In genomic region chr16:88639231-88640038, GRCh38 we compare ENCODE assay signal across 13 cellular contexts. TPM values are rescaled to one million over a fixed set of nuclear protein-coding genes. Genes with fewer than 3 reads are reported as not detected.
DNase-seq lines count a peak whose midpoint lies in the region; ATAC-seq and TF ChIP-seq lines count a peak whose summit lies in the region.
"Had no signal": no experiment of that assay in that cellular context is flagged by ENCODE, and none has a peak within 500 bp of the region (broad histone marks: within the 10 kb centered on the region; RNA-seq: fewer than 3 reads in every experiment).

No MANE protein-coding gene starts in this region.

- no peak overlapping the region; the same call in 1 of the 2 replicates for H3K4me2 ChIP-seq in OCI-LY1 (ENCODE audit: low read length)

- peak; percentile 22 for DNase-seq in MCF 10A (ENCODE audit: unreplicated experiment)
- no peak for DNase-seq in breast epithelium (ENCODE audit: low spot score in 2 of 2)
- peak; percentile 76 for DNase-seq in stomach
- no peak for DNase-seq in activated T-helper 2 cell treated with anti-CD3 and anti-CD28 coated beads, Interferon-gamma antibody, Interleukin-2, Interleukin-4, amounts not matched to agents 10 μg/mL and 5 μg/mL and 100 μg/mL, durations not matched to agents 14 hours and 24 hours and 36 hours (ENCODE audit: low spot score)
- no peak for DNase-seq in SKM-1 treated with dmso at 0.1 percent for 144 hours (lab: John Stamatoyannopoulos, UW; ENCODE audit: unreplicated experiment)
- DNase-seq: activated CD8-positive, alpha-beta memory T cell treated with anti-CD3 and anti-CD28 coated beads, Interleukin-2, amount 10 ng/mL, durations not matched to agents 7 days and 5 days; anterior cingulate cortex; SW 1271 had no signal

- no peak overlapping the region for H2AFZ ChIP-seq in OCI-LY1 (ENCODE audit: low read length)

- H4K20me1 ChIP-seq in OCI-LY1 (ENCODE audit: insufficient read depth, low read length): no peaks in the 10 kb centered on the region

- TF ChIP-seq POLR2A in breast epithelium (IDR thresholded peaks at IDR 0.05): no peak
- no peak for TF ChIP-seq POLR2A in stomach (IDR thresholded peaks at IDR 0.05)

- no peaks in the 10 kb centered on the region for H3K79me2 ChIP-seq in OCI-LY1 (ENCODE audit: insufficient read depth, low read length)

- CTCF ChIA-PET in MCF 10A (lab: Yijun Ruan, JAX): interaction anchor here (0.5 to 0.8 kb wide), 3 partner anchors 24 to 1316 kb away, joined by 3 to 4 read pairs (median 3); no protein-coding TSS in a partner anchor

- H3K4me3 Mint-ChIP-seq in MCF 10A (ENCODE audit: unreplicated experiment): no peak overlapping the region
- H3K4me3 Mint-ChIP-seq in activated T-helper 2 cell treated with anti-CD3 and anti-CD28 coated beads, Interferon-gamma antibody, Interleukin-2, Interleukin-4, amounts not matched to agents 10 μg/mL and 5 μg/mL and 100 μg/mL, durations not matched to agents 14 hours and 24 hours and 36 hours (ENCODE audit: low read depth): no peak overlapping the region
- H3K4me3 Mint-ChIP-seq: activated CD8-positive, alpha-beta memory T cell treated with anti-CD3 and anti-CD28 coated beads, Interleukin-2, amount 10 ng/mL, durations not matched to agents 7 days and 5 days had no signal

- intact Hi-C loops in MCF 10A (cut with micrococcal nuclease) (no loop called here), breast epithelium (cut with DNase I; ENCODE audit: low total_unique reads) (no loop called here), stomach (cut with DNase I; ENCODE audit: low total_unique reads) (no loop called here)
- intact Hi-C loops in activated T-helper 2 cell treated with anti-CD3 and anti-CD28 coated beads, Interferon-gamma antibody, Interleukin-2, Interleukin-4, amounts not matched to agents 10 μg/mL and 5 μg/mL and 100 μg/mL, durations not matched to agents 14 hours and 24 hours and 36 hours (cut with micrococcal nuclease): no loop called here

- H3K9me3 Mint-ChIP-seq in MCF 10A (ENCODE audit: unreplicated experiment): no peaks in the 10 kb centered on the region
- H3K9me3 Mint-ChIP-seq in activated T-helper 2 cell treated with anti-CD3 and anti-CD28 coated beads, Interferon-gamma antibody, Interleukin-2, Interleukin-4, amounts not matched to agents 10 μg/mL and 5 μg/mL and 100 μg/mL, durations not matched to agents 14 hours and 24 hours and 36 hours: no peaks in the 10 kb centered on the region

- H3K27me3 Mint-ChIP-seq in MCF 10A (ENCODE audit: insufficient read depth, unreplicated experiment): peaks cover 11% of the 10 kb centered on the region
- peaks cover 20% of the 10 kb centered on the region for H3K27me3 Mint-ChIP-seq in activated T-helper 2 cell treated with anti-CD3 and anti-CD28 coated beads, Interferon-gamma antibody, Interleukin-2, Interleukin-4, amounts not matched to agents 10 μg/mL and 5 μg/mL and 100 μg/mL, durations not matched to agents 14 hours and 24 hours and 36 hours (ENCODE audit: low read depth)

- H3K9ac ChIP-seq in OCI-LY1 (ENCODE audit: low read length): no peak overlapping the region; the same call in 1 of the 2 replicates
- H3K9ac ChIP-seq in iPS-20b (ENCODE audit: low read depth, low read length): peak overlapping the region; percentile 27; the same call in 1 of the 2 replicates

- TF ChIP-seq CTCF in MCF 10A (IDR thresholded peaks at IDR 0.05; ENCODE audit: unreplicated experiment) (no peak), breast epithelium (IDR thresholded peaks at IDR 0.05) (no peak), OCI-LY1 (IDR thresholded peaks at IDR 0.05; ENCODE audit: low read length) (no peak), stomach (IDR thresholded peaks at IDR 0.05) (no peak)

- ATAC-seq in GM18498 (IDR thresholded peaks at IDR 0.05; ENCODE audit: unreplicated experiment): no peak
- ATAC-seq: activated CD8-positive, alpha-beta memory T cell treated with anti-CD3 and anti-CD28 coated beads, Interleukin-2, amount 10 ng/mL, durations not matched to agents 7 days and 5 days had no signal

- no peaks in the 10 kb centered on the region for H3K9me2 ChIP-seq in OCI-LY1 (ENCODE audit: low read depth, low read length)

- POLR2A ChIA-PET in MCF 10A (lab: Yijun Ruan, JAX): no interaction called here

- 18 to 31% (median 24%) methylated on average over 20 to 45 of the region's 45 CpGs for WGBS in stomach, 5 donors

- no peaks in the 10 kb centered on the region for H3K9me3 ChIP-seq in breast epithelium
- no peaks in the 10 kb centered on the region for H3K9me3 ChIP-seq in OCI-LY1 (ENCODE audit: low read length)
- H3K9me3 ChIP-seq in iPS-20b (ENCODE audit: insufficient read depth, low read depth, low read length): no peaks in the 10 kb centered on the region
- H3K9me3 ChIP-seq in stomach: no peaks in the 10 kb centered on the region

- H3K27ac Mint-ChIP-seq in MCF 10A (ENCODE audit: low read depth, unreplicated experiment): no peak overlapping the region
- H3K27ac Mint-ChIP-seq in activated T-helper 2 cell treated with anti-CD3 and anti-CD28 coated beads, Interferon-gamma antibody, Interleukin-2, Interleukin-4, amounts not matched to agents 10 μg/mL and 5 μg/mL and 100 μg/mL, durations not matched to agents 14 hours and 24 hours and 36 hours: no peak overlapping the region
- H3K27ac Mint-ChIP-seq: activated CD8-positive, alpha-beta memory T cell treated with anti-CD3 and anti-CD28 coated beads, Interleukin-2, amount 10 ng/mL, durations not matched to agents 7 days and 5 days had no signal

- H3K27me3 ChIP-seq in breast epithelium (peaks cover 2 to 45% of the 10 kb centered on the region in 2 donors), OCI-LY1 (ENCODE audit: insufficient read depth, low read length) (peaks cover 16% of the 10 kb centered on the region), iPS-20b (ENCODE audit: insufficient read depth, low read length) (peaks cover 44% of the 10 kb centered on the region), stomach (peaks cover 13 to 69% (median 33%) of the 10 kb centered on the region in 3 donors)

- peaks cover 8% of the 10 kb centered on the region for H3K36me3 Mint-ChIP-seq in MCF 10A (ENCODE audit: insufficient read depth, unreplicated experiment)
- peaks cover 15% of the 10 kb centered on the region for H3K36me3 Mint-ChIP-seq in activated T-helper 2 cell treated with anti-CD3 and anti-CD28 coated beads, Interferon-gamma antibody, Interleukin-2, Interleukin-4, amounts not matched to agents 10 μg/mL and 5 μg/mL and 100 μg/mL, durations not matched to agents 14 hours and 24 hours and 36 hours (ENCODE audit: low read depth)

- no peaks in the 10 kb centered on the region for H3F3A ChIP-seq in OCI-LY1 (ENCODE audit: insufficient read depth, low read length)

- H3K4me1 Mint-ChIP-seq in MCF 10A (ENCODE audit: insufficient read depth, unreplicated experiment): peaks cover 16% of the 10 kb centered on the region
- peaks cover 20% of the 10 kb centered on the region for H3K4me1 Mint-ChIP-seq in activated T-helper 2 cell treated with anti-CD3 and anti-CD28 coated beads, Interferon-gamma antibody, Interleukin-2, Interleukin-4, amounts not matched to agents 10 μg/mL and 5 μg/mL and 100 μg/mL, durations not matched to agents 14 hours and 24 hours and 36 hours (ENCODE audit: low read depth)

- H3K4me3 ChIP-seq in breast epithelium (peak overlapping the region in 1 of 3 donors; percentile 19), OCI-LY1 (ENCODE audit: low read depth, low read length, poor library complexity, severe bottlenecking) (no peak overlapping the region), iPS-20b (ENCODE audit: low read length) (peak overlapping the region; percentile 18; the same call in 1 of the 2 replicates), stomach (peak overlapping the region in 1 of 4 donors; percentile 2)

- H3K27ac ChIP-seq in breast epithelium (no peak overlapping the region), OCI-LY1 (ENCODE audit: low read depth, low read length, poor library complexity, severe bottlenecking) (peak overlapping the region; percentile 50), iPS-20b (ENCODE audit: low read length) (no peak overlapping the region), stomach (no peak overlapping the region)

- peaks cover 0 to 14% of the 10 kb centered on the region in 2 donors for H3K4me1 ChIP-seq in breast epithelium
- H3K4me1 ChIP-seq in OCI-LY1 (ENCODE audit: insufficient read depth, low read length, severe bottlenecking): peaks cover 37% of the 10 kb centered on the region
- no peaks in the 10 kb centered on the region; the same call in 1 of the 2 replicates for H3K4me1 ChIP-seq in iPS-20b (ENCODE audit: insufficient read depth, low read length)
- peaks cover 18 to 40% (median 29%) of the 10 kb centered on the region in 4 donors for H3K4me1 ChIP-seq in stomach

- no TSS peak for BruUV-seq in MCF 10A (replicated peaks; lab: Mats Ljungman, UMichigan)

- no peak for TF ChIP-seq EP300 in stomach (IDR thresholded peaks at IDR 0.05)

- no peaks in the 10 kb centered on the region for H3K36me3 ChIP-seq in breast epithelium
- H3K36me3 ChIP-seq in OCI-LY1 (ENCODE audit: insufficient read depth, low read length): peaks cover 22% of the 10 kb centered on the region
- H3K36me3 ChIP-seq in iPS-20b (ENCODE audit: insufficient read depth, low read depth, low read length): no peaks in the 10 kb centered on the region
- H3K36me3 ChIP-seq in stomach: peaks cover 0 to 24% (median 19%) of the 10 kb centered on the region in 4 donors

RNA-seq across cellular contexts. Expression of gene IL17C, which starts 1.1 kb away (rescaled TPM):
- total RNA-seq in MCF 10A (2022) (not detected in 2 replicates), breast epithelium (not detected), stomach (under 1 TPM in 1 of 5 donors, not detected in 4; 0.87 TPM)
- 1 to 10 TPM in 1 of 3 donors, not detected in 2; 1.2 TPM for polyA plus RNA-seq in stomach
- not detected in 2 replicates for total RNA-seq in activated T-helper 2 cell treated with anti-CD3 and anti-CD28 coated beads, Interferon-gamma antibody, Interleukin-2, Interleukin-4, amounts not matched to agents 10 μg/mL and 5 μg/mL and 100 μg/mL, durations not matched to agents 14 hours and 24 hours and 36 hours
- total RNA-seq: omental fat pad, urinary bladder had no signal

RNA-seq across cellular contexts. Expression of gene CYBA, which starts 11.4 kb away (rescaled TPM):
- 0.54 and 0.84 TPM in 2 replicates for total RNA-seq in MCF 10A (2022)
- 100 to 1,000 TPM; 138 to 194 (median 180) TPM for total RNA-seq in breast epithelium
- 100 to 1,000 TPM in 3 of 5 donors, 10 to 100 TPM in 2; 21.0 to 480 (median 175) TPM for total RNA-seq in stomach
- polyA plus RNA-seq in stomach: 100 to 1,000 TPM in 2 of 3 donors, 10 to 100 TPM in 1; 57.1 to 165 (median 159) TPM
- total RNA-seq in activated T-helper 2 cell treated with anti-CD3 and anti-CD28 coated beads, Interferon-gamma antibody, Interleukin-2, Interleukin-4, amounts not matched to agents 10 μg/mL and 5 μg/mL and 100 μg/mL, durations not matched to agents 14 hours and 24 hours and 36 hours: 233 and 242 TPM in 2 replicates

RNA-seq across cellular contexts. Expression of gene MVD, which starts 23.5 kb away (rescaled TPM):
- 30.3 and 32.4 TPM in 2 replicates for total RNA-seq in MCF 10A (2022)
- 10 to 100 TPM; 17.4 to 21.3 (median 19.0) TPM for total RNA-seq in breast epithelium
- total RNA-seq in stomach: 100 to 1,000 TPM in 1 of 5 donors, 10 to 100 TPM in 3, 1 to 10 TPM in 1; 7.1 to 302 (median 32.6) TPM
- 10 to 100 TPM; 56.8 to 73.7 (median 58.8) TPM for polyA plus RNA-seq in stomach
- total RNA-seq in activated T-helper 2 cell treated with anti-CD3 and anti-CD28 coated beads, Interferon-gamma antibody, Interleukin-2, Interleukin-4, amounts not matched to agents 10 μg/mL and 5 μg/mL and 100 μg/mL, durations not matched to agents 14 hours and 24 hours and 36 hours: 132 and 137 TPM in 2 replicates

RNA-seq across cellular contexts. Expression of gene SNAI3, which starts 46.9 kb away (rescaled TPM):
- total RNA-seq in MCF 10A (2022) (not detected in 2 replicates), breast epithelium (under 1 TPM; 0.66 to 0.96 (median 0.73) TPM), stomach (1 to 10 TPM in 1 of 5 donors, under 1 TPM in 1, not detected in 3; 0.55 to 2.6 TPM)
- polyA plus RNA-seq in stomach: 1 to 10 TPM; 1.0 to 4.2 (median 1.5) TPM
- 2.0 and 2.3 TPM in 2 replicates for total RNA-seq in activated T-helper 2 cell treated with anti-CD3 and anti-CD28 coated beads, Interferon-gamma antibody, Interleukin-2, Interleukin-4, amounts not matched to agents 10 μg/mL and 5 μg/mL and 100 μg/mL, durations not matched to agents 14 hours and 24 hours and 36 hours
- total RNA-seq: urinary bladder had no signal

Comparison
In these comparisons a context has a peak if more than half of its experiments do, and no peak if none do; other contexts are left out.
1. DNase-seq: peak in MCF 10A (single experiment) and stomach (single experiment); none in breast epithelium (0 of 2), activated T-helper 2 cell treated with anti-CD3 and anti-CD28 coated beads, Interferon-gamma antibody, Interleukin-2, Interleukin-4, amounts not matched to agents 10 μg/mL and 5 μg/mL and 100 μg/mL, durations not matched to agents 14 hours and 24 hours and 36 hours (single experiment) and SKM-1 treated with dmso at 0.1 percent for 144 hours (single experiment).
2. RNA of gene CYBA, which starts 11.4 kb away (total RNA-seq): 233 to 242 TPM in activated T-helper 2 cell treated with anti-CD3 and anti-CD28 coated beads, Interferon-gamma antibody, Interleukin-2, Interleukin-4, amounts not matched to agents 10 μg/mL and 5 μg/mL and 100 μg/mL, durations not matched to agents 14 hours and 24 hours and 36 hours, 138 to 194 TPM in breast epithelium and 21.0 to 480 TPM in stomach; 0.54 to 0.84 TPM in MCF 10A; every median in the first group is over 10 times any median in the second.